ENCODE assay signal across 1 cellular context in the genomic region with DNA sequence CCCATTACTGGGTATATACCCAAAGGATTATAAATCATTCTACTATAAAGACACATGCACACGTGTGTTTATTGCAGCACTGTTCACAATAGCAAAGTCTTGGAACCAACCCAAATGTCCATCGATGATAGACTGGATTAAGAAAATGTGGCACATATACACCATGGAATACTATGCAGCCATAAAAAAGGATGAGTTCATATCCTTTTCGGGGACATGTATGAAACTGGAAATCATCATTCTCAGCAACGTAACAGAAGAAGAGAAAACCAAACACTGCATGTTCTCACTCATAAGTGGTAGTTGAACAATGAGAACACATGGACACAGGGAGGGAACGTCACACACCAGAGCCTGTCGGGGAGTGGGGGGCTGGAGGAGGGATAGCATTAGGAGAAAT. TPM values are rescaled to one million over a fixed set of nuclear protein-coding genes. Genes with fewer than 3 reads are reported as not detected.
"Had no signal": no experiment of that assay in that cellular context is flagged by ENCODE, and none has a peak within 500 bp of the region (broad histone marks: within the 10 kb centered on the region; RNA-seq: fewer than 3 reads in every experiment).

No MANE protein-coding gene starts in this region.

RNA-seq across cellular contexts. Expression of a gene that starts 15.6 kb away (rescaled TPM):
- polyA plus RNA-seq: naive thymus-derived CD4-positive, alpha-beta T cell had no signal
